ENCODE assay signal across 1 cellular context in genomic region chr1:25024631-25025350, GRCh38.
TF ChIP-seq lines count a peak whose summit lies in the region.

No MANE protein-coding gene starts in this region.

TF ChIP-seq in H1, 55 proteins besides CTCF, POLR2A, EP300 and RAD21:
- TF ChIP-seq SP1 (IDR thresholded peaks at IDR 0.05; ENCODE audit: low read depth, low read length) (no peak), NANOG (IDR thresholded peaks at IDR 0.05; ENCODE audit: insufficient read depth, low read depth, low read length, poor library complexity, severe bottlenecking) (no peak), NRF1 (IDR thresholded peaks at IDR 0.05; ENCODE audit: low read depth, low read length) (no peak), RFX5 (IDR thresholded peaks at IDR 0.05; ENCODE audit: borderline replicate concordance, low read depth, low read length) (no peak), GTF2F1 (IDR thresholded peaks at IDR 0.05; ENCODE audit: borderline replicate concordance, low read depth, low read length) (no peak)
TF ChIP-seq in H1: peak in this region for 0.
